In genomic region chr19:44670027-44670426, GRCh38 we compare ENCODE assay signal across 19 cellular contexts. TPM values are rescaled to one million over a fixed set of nuclear protein-coding genes. Genes with fewer than 3 reads are reported as not detected.
"Had no signal": no experiment of that assay in that cellular context is flagged by ENCODE, and none has a peak within 500 bp of the region (broad histone marks: within the 10 kb centered on the region; RNA-seq: fewer than 3 reads in every experiment).

No MANE protein-coding gene starts in this region.

RNA-seq across cellular contexts. Expression of gene CEACAM16, which starts 28.9 kb away (rescaled TPM):
- total RNA-seq: dorsolateral prefrontal cortex, endothelial cell of umbilical vein, esophagus mucosa, esophagus squamous epithelium, gastrocnemius medialis, glomerular endothelial cell, heart right ventricle, kidney epithelial cell, left cardiac atrium, left ventricle myocardium superior, lower leg skin, lower lobe of right lung, mesenteric fat pad, mesothelial cell of epicardium had no signal
- polyA plus RNA-seq: endothelial cell of umbilical vein, heart right ventricle, keratinocyte had no signal

RNA-seq across cellular contexts. Expression of gene IGSF23, which starts 56.7 kb away (rescaled TPM):
- total RNA-seq: dermis blood vessel endothelial cell, dorsolateral prefrontal cortex, endothelial cell of umbilical vein, esophagus mucosa, esophagus squamous epithelium, gastrocnemius medialis, glomerular endothelial cell, heart right ventricle, left cardiac atrium, left lung, left ventricle myocardium superior, lower leg skin, lower lobe of right lung, lung microvascular endothelial cell, mesenteric fat pad, mesothelial cell of epicardium, mucosa of descending colon had no signal
